In the genomic region with DNA sequence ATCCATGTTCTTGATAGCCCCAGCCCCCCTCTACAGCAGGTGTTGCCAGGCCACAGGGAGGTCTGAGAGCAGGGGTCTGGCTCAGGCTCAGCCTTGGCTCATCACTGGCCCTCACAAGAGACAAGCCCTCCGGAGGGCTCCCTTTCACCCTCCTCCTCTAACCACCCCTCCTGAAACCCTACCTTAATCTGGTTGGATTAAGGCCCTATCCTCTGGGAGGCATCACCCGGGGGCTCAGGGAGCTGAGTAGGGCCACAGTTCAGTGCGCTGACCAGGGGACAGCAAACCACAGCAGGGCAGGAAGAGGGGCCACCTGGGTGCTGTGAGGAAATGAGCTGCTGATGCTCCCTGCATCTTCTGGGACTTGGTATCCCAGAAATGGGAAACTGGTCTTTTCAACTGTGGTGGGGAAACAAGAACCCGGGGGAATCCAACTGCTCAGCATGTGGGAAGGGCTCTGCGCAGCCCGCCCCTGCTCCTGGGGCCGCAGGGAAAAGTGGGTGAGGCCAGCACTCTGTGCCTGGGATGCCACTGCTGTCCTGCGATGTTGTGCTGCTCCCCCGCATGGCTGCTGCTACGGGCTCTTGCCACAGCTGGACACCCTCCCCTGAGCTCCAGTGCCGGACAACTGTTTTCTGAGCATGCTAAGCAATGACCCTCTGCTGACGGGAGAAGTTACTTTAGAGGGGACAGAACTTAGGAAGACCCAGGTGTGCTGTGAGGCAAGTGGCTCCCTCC, we compare ENCODE assay signal across 17 cellular contexts. TPM values are rescaled to one million over a fixed set of nuclear protein-coding genes. Genes with fewer than 3 reads are reported as not detected.
DNase-seq lines count a peak whose midpoint lies in the region; ATAC-seq and TF ChIP-seq lines count a peak whose summit lies in the region.
"Had no signal": no experiment of that assay in that cellular context is flagged by ENCODE, and none has a peak within 500 bp of the region (broad histone marks: within the 10 kb centered on the region; RNA-seq: fewer than 3 reads in every experiment).

No MANE protein-coding gene starts in this region.

- peak overlapping the region; percentile 32 for H3K27ac Mint-ChIP-seq in CD8-positive, alpha-beta T cell
- H3K27ac Mint-ChIP-seq: activated CD4-positive, alpha-beta memory T cell treated with anti-CD3 and anti-CD28 coated beads for 36 hours had no signal

- TF ChIP-seq CTCF in CD8-positive, alpha-beta T cell (IDR thresholded peaks at IDR 0.05): no peak
- TF ChIP-seq CTCF in coronary artery (IDR thresholded peaks at IDR 0.05) (no peak), neutrophil (IDR thresholded peaks at IDR 0.05) (no peak), left lung (IDR thresholded peaks at IDR 0.05) (no peak)

- H3K9me3 ChIP-seq in CD8-positive, alpha-beta T cell (ENCODE audit: low read length): no peaks in the 10 kb centered on the region
- H3K9me3 ChIP-seq in neutrophil (no peaks in the 10 kb centered on the region), left lung (no peaks in the 10 kb centered on the region)
- H3K9me3 ChIP-seq: lower lobe of right lung, upper lobe of left lung had no signal

- no peaks in the 10 kb centered on the region for H3K9me3 Mint-ChIP-seq in CD8-positive, alpha-beta T cell
- H3K9me3 Mint-ChIP-seq: activated CD4-positive, alpha-beta memory T cell treated with anti-CD3 and anti-CD28 coated beads for 36 hours; naive thymus-derived CD8-positive, alpha-beta T cell had no signal

- H3K4me1 ChIP-seq in CD8-positive, alpha-beta T cell (ENCODE audit: insufficient read depth, low read length): peaks cover 22% of the 10 kb centered on the region
- H3K4me1 ChIP-seq in neutrophil (ENCODE audit: control insufficient read depth in 1 of 2, insufficient read depth in 1 of 2, low read depth in 1 of 2, low read length in 1 of 2) (peaks cover 64 to 85% of the 10 kb centered on the region in 2 experiments), left lung (peaks cover 0 to 46% of the 10 kb centered on the region in 2 donors)

- ATAC-seq in CD8-positive, alpha-beta T cell: no peak
- no peak for ATAC-seq in HG03354 (IDR thresholded peaks at IDR 0.05; ENCODE audit: poor library complexity, severe bottlenecking, unreplicated experiment)
- no peak for ATAC-seq in left lung
- no peak for ATAC-seq in GM21619 (IDR thresholded peaks at IDR 0.05; ENCODE audit: unreplicated experiment)
- ATAC-seq in GM18873 (IDR thresholded peaks at IDR 0.05; ENCODE audit: low FRiP score, unreplicated experiment): no peak
- ATAC-seq: lower lobe of right lung had no signal

- H3K36me3 ChIP-seq in CD8-positive, alpha-beta T cell (ENCODE audit: insufficient read depth, low read length): peaks cover 35% of the 10 kb centered on the region
- peaks cover 56% of the 10 kb centered on the region for H3K36me3 ChIP-seq in neutrophil
- H3K36me3 ChIP-seq in left lung: peaks cover 0 to 34% of the 10 kb centered on the region in 2 donors

- no peak for DNase-seq in CD8-positive, alpha-beta T cell
- DNase-seq in NCI-H82 treated with DMSO at 0.1 percent for 48 hours (lab: John Stamatoyannopoulos, UW; ENCODE audit: unreplicated experiment) (peak; percentile 27), coronary artery (ENCODE audit: low spot score) (peak; percentile 59), left lung (no peak)
- DNase-seq: activated gamma-delta T cell treated with Interleukin-2 at 50 U/mL for 16 hours; effector CD8-positive, alpha-beta T cell; lower lobe of right lung; naive thymus-derived CD8-positive, alpha-beta T cell; NCI-H1092; upper lobe of left lung had no signal

- no peaks in the 10 kb centered on the region for H3K27me3 Mint-ChIP-seq in CD8-positive, alpha-beta T cell (ENCODE audit: low read depth)
- H3K27me3 Mint-ChIP-seq: activated CD4-positive, alpha-beta memory T cell treated with anti-CD3 and anti-CD28 coated beads for 36 hours; naive thymus-derived CD8-positive, alpha-beta T cell had no signal

- H3K4me3 Mint-ChIP-seq in CD8-positive, alpha-beta T cell: no peak overlapping the region
- H3K4me3 Mint-ChIP-seq: activated CD4-positive, alpha-beta memory T cell treated with anti-CD3 and anti-CD28 coated beads for 36 hours; naive thymus-derived CD8-positive, alpha-beta T cell had no signal

- CTCF ChIA-PET in CD8-positive, alpha-beta T cell (lab: Charles Lee): no interaction called here

- H3K4me3 ChIP-seq in CD8-positive, alpha-beta T cell (ENCODE audit: low read depth, low read length): no peak overlapping the region
- H3K4me3 ChIP-seq in coronary artery (no peak overlapping the region), neutrophil (ENCODE audit: low read depth in 1 of 2, low read length in 1 of 2) (no peak overlapping the region), left lung (no peak overlapping the region)
- H3K4me3 ChIP-seq: lower lobe of right lung, upper lobe of left lung had no signal

- peaks cover 49% of the 10 kb centered on the region for H3K4me1 Mint-ChIP-seq in CD8-positive, alpha-beta T cell (ENCODE audit: low read depth)

- intact Hi-C loops in CD8-positive, alpha-beta T cell (cut with DNase I, micrococcal nuclease): no loop called here
- intact Hi-C loops in left lung (cut with DNase I): no loop called here

- no peaks in the 10 kb centered on the region for H3K27me3 ChIP-seq in CD8-positive, alpha-beta T cell (ENCODE audit: insufficient read depth, low read length)
- H3K27me3 ChIP-seq in neutrophil: no peaks in the 10 kb centered on the region
- no peaks in the 10 kb centered on the region for H3K27me3 ChIP-seq in left lung
- H3K27me3 ChIP-seq: upper lobe of left lung had no signal

- peaks cover 43% of the 10 kb centered on the region for H3K36me3 Mint-ChIP-seq in CD8-positive, alpha-beta T cell

- POLR2A ChIA-PET in CD8-positive, alpha-beta T cell (lab: Charles Lee): interaction anchor here (1.1 to 1.5 kb wide), 3 partner anchors 10 to 18 kb away, joined by 3 to 4 read pairs (median 4); partner anchors contain the start of gene ADORA2A

- H3K27ac ChIP-seq in CD8-positive, alpha-beta T cell (ENCODE audit: low read depth, low read length): no peak overlapping the region
- H3K27ac ChIP-seq in coronary artery: no peak overlapping the region
- H3K27ac ChIP-seq in neutrophil: peak overlapping the region; percentile 54
- H3K27ac ChIP-seq in left lung: no peak overlapping the region
- H3K27ac ChIP-seq: lower lobe of right lung, upper lobe of left lung had no signal

RNA-seq across cellular contexts. Expression of gene ADORA2A, which starts 17.5 kb away (rescaled TPM):
- 10 to 100 TPM; 15.9 to 17.2 TPM for total RNA-seq in CD8-positive, alpha-beta T cell
- 10 to 100 TPM; 11.5 to 16.8 TPM for total RNA-seq in left lung

RNA-seq across cellular contexts. Expression of gene UPB1, which starts 50.2 kb away (rescaled TPM):
- total RNA-seq in CD8-positive, alpha-beta T cell: 1 to 10 TPM; 3.4 to 3.7 TPM
- total RNA-seq in left lung: 1 to 10 TPM in 1 of 2 donors, under 1 TPM in 1; 0.50 to 2.2 TPM
- total RNA-seq: bronchial epithelial cell, SK-MEL-5 had no signal

Comparison
In these comparisons a context has a peak if more than half of its experiments do, and no peak if none do; other contexts are left out.
1. DNase-seq: peak in NCI-H82 treated with DMSO at 0.1 percent for 48 hours (single experiment) and coronary artery (single experiment); none in CD8-positive, alpha-beta T cell (0 of 7) and left lung (0 of 2).